Comparison of ENCODE assay signal across 1 cellular context in the genomic region with DNA sequence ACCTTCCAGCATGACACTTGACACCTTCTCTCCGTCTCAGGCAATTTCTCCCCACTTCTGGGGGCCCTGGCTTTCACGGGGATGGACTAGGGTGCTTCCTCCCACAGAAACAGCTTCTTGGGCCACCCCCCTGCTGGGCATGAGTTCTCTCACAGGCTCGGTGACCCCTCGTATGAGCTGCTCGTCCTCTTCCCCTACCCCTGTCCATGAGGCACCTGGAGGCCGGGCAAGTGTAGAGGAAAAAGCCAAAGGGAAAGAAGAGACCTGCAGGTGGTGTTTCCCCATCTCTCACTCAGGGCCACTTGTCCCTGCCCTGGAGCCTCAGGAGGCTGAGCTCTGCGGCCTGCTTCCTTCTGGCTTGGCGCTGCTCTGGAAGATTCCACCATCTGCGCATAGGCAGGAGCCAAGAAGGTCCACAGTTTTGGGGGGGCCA.
TF ChIP-seq lines count a peak whose summit lies in the region.

No MANE protein-coding gene starts in this region.

TF ChIP-seq in GM23338, 12 proteins besides CTCF, POLR2A, EP300 and RAD21 (continued from another document):
- no peak for TF ChIP-seq ZNF462 (CRISPR knock-in tag; IDR thresholded peaks at IDR 0.05)
- TF ChIP-seq REST (IDR thresholded peaks at IDR 0.05; ENCODE audit: unreplicated experiment) = no peak
- no peak for TF ChIP-seq POLR2AphosphoS5 (IDR thresholded peaks at IDR 0.05; ENCODE audit: low read depth)
- TF ChIP-seq ZNF114 (CRISPR knock-in tag; IDR thresholded peaks at IDR 0.05) = no peak
TF ChIP-seq in GM23338: peak in this region for 0.
